In genomic region chr14:74620497-74620921, GRCh38 we compare ENCODE assay signal across 1 cellular context.
A peak's percentile ranks its signal among the peaks of the same experiment; 100 is the strongest.
TF ChIP-seq lines count a peak whose summit lies in the region.

No MANE protein-coding gene starts in this region.

TF ChIP-seq in K562, 482 proteins besides CTCF, POLR2A, EP300 and RAD21 (continued from another document):
- TF ChIP-seq ZNF239 (CRISPR knock-in tag; IDR thresholded peaks at IDR 0.05) (no peak), ZFP36 (IDR thresholded peaks at IDR 0.05; ENCODE audit: low read depth, low read length, partially characterized antibody) (peak; percentile 76), SMARCC2 (IDR thresholded peaks at IDR 0.05; ENCODE audit: low read depth) (0 out of 2 replicates have a peak, but pooled peaks have one; percentile 45), ELF2 (CRISPR knock-in tag; IDR thresholded peaks at IDR 0.05) (no peak), ZMIZ1 (IDR thresholded peaks at IDR 0.05; ENCODE audit: low read depth in 2 of 2, low read length in 2 of 2) (no peak), ATF6 (CRISPR knock-in tag; IDR thresholded peaks at IDR 0.05) (no peak), NR0B1 (IDR thresholded peaks at IDR 0.05; ENCODE audit: partially characterized antibody) (no peak), USF1 (CRISPR knock-in tag; IDR thresholded peaks at IDR 0.05) (no peak), SRSF3 (IDR thresholded peaks at IDR 0.05; ENCODE audit: insufficient read depth, low read length) (no peak), FOS (IDR thresholded peaks at IDR 0.05; ENCODE audit: extremely low read depth, insufficient read length) (no peak)
- TF ChIP-seq, protein P1, sequence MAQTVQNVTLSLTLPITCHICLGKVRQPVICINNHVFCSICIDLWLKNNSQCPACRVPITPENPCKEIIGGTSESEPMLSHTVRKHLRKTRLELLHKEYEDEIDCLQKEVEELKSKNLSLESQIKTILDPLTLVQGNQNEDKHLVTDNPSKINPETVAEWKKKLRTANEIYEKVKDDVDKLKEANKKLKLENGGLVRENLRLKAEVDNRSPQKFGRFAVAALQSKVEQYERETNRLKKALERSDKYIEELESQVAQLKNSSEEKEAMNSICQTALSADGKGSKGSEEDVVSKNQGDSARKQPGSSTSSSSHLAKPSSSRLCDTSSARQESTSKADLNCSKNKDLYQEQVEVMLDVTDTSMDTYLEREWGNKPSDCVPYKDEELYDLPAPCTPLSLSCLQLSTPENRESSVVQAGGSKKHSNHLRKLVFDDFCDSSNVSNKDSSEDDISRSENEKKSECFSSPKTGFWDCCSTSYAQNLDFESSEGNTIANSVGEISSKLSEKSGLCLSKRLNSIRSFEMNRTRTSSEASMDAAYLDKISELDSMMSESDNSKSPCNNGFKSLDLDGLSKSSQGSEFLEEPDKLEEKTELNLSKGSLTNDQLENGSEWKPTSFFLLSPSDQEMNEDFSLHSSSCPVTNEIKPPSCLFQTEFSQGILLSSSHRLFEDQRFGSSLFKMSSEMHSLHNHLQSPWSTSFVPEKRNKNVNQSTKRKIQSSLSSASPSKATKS (CRISPR knock-in tag; IDR thresholded peaks at IDR 0.05), result no peak
- TF ChIP-seq, protein P2, sequence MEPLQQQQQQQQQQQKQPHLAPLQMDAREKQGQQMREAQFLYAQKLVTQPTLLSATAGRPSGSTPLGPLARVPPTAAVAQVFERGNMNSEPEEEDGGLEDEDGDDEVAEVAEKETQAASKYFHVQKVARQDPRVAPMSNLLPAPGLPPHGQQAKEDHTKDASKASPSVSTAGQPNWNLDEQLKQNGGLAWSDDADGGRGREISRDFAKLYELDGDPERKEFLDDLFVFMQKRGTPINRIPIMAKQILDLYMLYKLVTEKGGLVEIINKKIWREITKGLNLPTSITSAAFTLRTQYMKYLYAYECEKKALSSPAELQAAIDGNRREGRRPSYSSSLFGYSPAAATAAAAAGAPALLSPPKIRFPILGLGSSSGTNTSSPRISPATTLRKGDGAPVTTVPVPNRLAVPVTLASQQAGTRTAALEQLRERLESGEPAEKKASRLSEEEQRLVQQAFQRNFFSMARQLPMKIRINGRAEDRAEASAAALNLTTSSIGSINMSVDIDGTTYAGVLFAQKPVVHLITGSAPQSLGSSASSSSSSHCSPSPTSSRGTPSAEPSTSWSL (CRISPR knock-in tag; IDR thresholded peaks at IDR 0.05; ENCODE audit: borderline replicate concordance), result no peak
TF ChIP-seq in K562: peak in this region for 35.
